ENCODE assay signal across 1 cellular context in genomic region chr3:197956626-197956988, GRCh38.
TF ChIP-seq lines count a peak whose summit lies in the region.

No MANE protein-coding gene starts in this region.

TF ChIP-seq in H1, 55 proteins besides CTCF, POLR2A, EP300 and RAD21:
- TF ChIP-seq MAFK (IDR thresholded peaks at IDR 0.05; ENCODE audit: low read depth, low read length) (no peak), POLR2AphosphoS5 (IDR thresholded peaks at IDR 0.05; ENCODE audit: low read depth, low read length) (peak; percentile 80; the same call in 1 of the 2 replicates), KDM1A (IDR thresholded peaks at IDR 0.05; ENCODE audit: borderline replicate concordance, low read length) (0 out of 2 replicates have a peak, but pooled peaks have one; percentile 8)
